ENCODE assay signal across 11 cellular contexts in genomic region chr15:89441295-89441762, GRCh38. TPM values are rescaled to one million over a fixed set of nuclear protein-coding genes. Genes with fewer than 3 reads are reported as not detected.
DNase-seq lines count a peak whose midpoint lies in the region; ATAC-seq and TF ChIP-seq lines count a peak whose summit lies in the region.
"Had no signal": no experiment of that assay in that cellular context is flagged by ENCODE, and none has a peak within 500 bp of the region (broad histone marks: within the 10 kb centered on the region; RNA-seq: fewer than 3 reads in every experiment).

No MANE protein-coding gene starts in this region.

- BruUV-seq in Calu3 (replicated peaks; lab: Mats Ljungman, UMichigan) = no TSS peak

- CTCF ChIA-PET in Calu3 (lab: Charles Lee) = interaction anchor here (1.1 kb wide), 1 partner anchor 9 kb away, joined by 3 read pairs; no protein-coding TSS in a partner anchor

- TF ChIP-seq CTCF in Calu3 (IDR thresholded peaks at IDR 0.05; ENCODE audit: unreplicated experiment) (no peak), lower leg skin (IDR thresholded peaks at IDR 0.05) (no peak)

- H3K9me3 Mint-ChIP-seq in Calu3 (ENCODE audit: low read depth, unreplicated experiment) = no peaks in the 10 kb centered on the region
- H3K9me3 Mint-ChIP-seq in activated T-cell treated with anti-CD3 and anti-CD28 coated beads, Interleukin-2, amount 50 U/mL, for 24 hours = no peaks in the 10 kb centered on the region
- H3K9me3 Mint-ChIP-seq: CD4-positive, CD25-positive, alpha-beta regulatory T cell had no signal

- H3K27me3 Mint-ChIP-seq in Calu3 (ENCODE audit: unreplicated experiment) = peaks cover 87% of the 10 kb centered on the region
- peaks cover 39% of the 10 kb centered on the region for H3K27me3 Mint-ChIP-seq in activated T-cell treated with anti-CD3 and anti-CD28 coated beads, Interleukin-2, amount 50 U/mL, for 24 hours

- ATAC-seq in GM19372 (IDR thresholded peaks at IDR 0.05; ENCODE audit: low read depth, unreplicated experiment) (peak; percentile 96), HG02981 (IDR thresholded peaks at IDR 0.05; ENCODE audit: unreplicated experiment) (peak; percentile 98)
- ATAC-seq: sciatic nerve had no signal

- peak; percentile 23 for DNase-seq in Calu3
- DNase-seq in NOMO-1 treated with dmso at 0.1 percent for 144 hours (lab: John Stamatoyannopoulos, UW; ENCODE audit: unreplicated experiment) = peak; percentile 80
- no peak for DNase-seq in activated T-cell treated with anti-CD3 and anti-CD28 coated beads, Interleukin-2, amount 50 U/mL, for 24 hours
- DNase-seq in lower leg skin (ENCODE audit: low spot score in 2 of 2) = no peak
- no peak for DNase-seq in NCI-H2029 (lab: John Stamatoyannopoulos, UW)
- DNase-seq in T-helper 2 cell = no peak
- DNase-seq: CD4-positive, CD25-positive, alpha-beta regulatory T cell; T1000 had no signal

- H3K27ac Mint-ChIP-seq in Calu3 (ENCODE audit: unreplicated experiment) = no peak overlapping the region
- H3K27ac Mint-ChIP-seq in activated T-cell treated with anti-CD3 and anti-CD28 coated beads, Interleukin-2, amount 50 U/mL, for 24 hours = no peak overlapping the region
- H3K27ac Mint-ChIP-seq: CD4-positive, CD25-positive, alpha-beta regulatory T cell had no signal

- H3K4me3 Mint-ChIP-seq in Calu3 (ENCODE audit: low read depth, unreplicated experiment) = no peak overlapping the region
- no peak overlapping the region for H3K4me3 Mint-ChIP-seq in activated T-cell treated with anti-CD3 and anti-CD28 coated beads, Interleukin-2, amount 50 U/mL, for 24 hours
- H3K4me3 Mint-ChIP-seq: CD4-positive, CD25-positive, alpha-beta regulatory T cell had no signal

- 52 to 64% methylated on average over 3 of the region's 3 CpGs for WGBS in lower leg skin, 2 donors

- H3K36me3 Mint-ChIP-seq in Calu3 (ENCODE audit: insufficient read depth, unreplicated experiment) = no peaks in the 10 kb centered on the region
- H3K36me3 Mint-ChIP-seq in activated T-cell treated with anti-CD3 and anti-CD28 coated beads, Interleukin-2, amount 50 U/mL, for 24 hours (ENCODE audit: low read depth) = no peaks in the 10 kb centered on the region
- H3K36me3 Mint-ChIP-seq: CD4-positive, CD25-positive, alpha-beta regulatory T cell had no signal

- intact Hi-C loops in Calu3 (cut with micrococcal nuclease; ENCODE audit: unreplicated experiment) = no loop called here
- intact Hi-C loops in lower leg skin (cut with DNase I; ENCODE audit: low total_unique reads) = loop anchor here (5.0 kb wide), 1 partner anchor 116 kb away; no protein-coding TSS in a partner anchor

- H3K4me1 Mint-ChIP-seq in Calu3 (ENCODE audit: low read depth, unreplicated experiment) = peaks cover 5% of the 10 kb centered on the region
- no peaks in the 10 kb centered on the region for H3K4me1 Mint-ChIP-seq in activated T-cell treated with anti-CD3 and anti-CD28 coated beads, Interleukin-2, amount 50 U/mL, for 24 hours (ENCODE audit: low read depth)

- no peak for TF ChIP-seq POLR2A in lower leg skin (IDR thresholded peaks at IDR 0.05)

- no peak overlapping the region for H3K4me3 ChIP-seq in lower leg skin (ENCODE audit: low read depth, poor library complexity, severe bottlenecking)

RNA-seq across cellular contexts. Expression of gene RHCG, which starts 55.1 kb away (rescaled TPM):
- total RNA-seq in Calu3 (2022) = 0.59 and 1.1 TPM in 2 replicates
- 10 to 100 TPM in 3 of 4 donors, 1 to 10 TPM in 1; 1.3 to 29.0 (median 23.7) TPM for total RNA-seq in lower leg skin
- total RNA-seq: CD4-positive, CD25-positive, alpha-beta regulatory T cell; sciatic nerve had no signal

Comparison
In these comparisons a context has a peak if more than half of its experiments do, and no peak if none do; other contexts are left out.
1. DNase-seq: peak in Calu3 (single experiment) and NOMO-1 treated with dmso at 0.1 percent for 144 hours (single experiment); none in activated T-cell treated with anti-CD3 and anti-CD28 coated beads, Interleukin-2, amount 50 U/mL, for 24 hours (single experiment), lower leg skin (0 of 2), NCI-H2029 (single experiment) and T-helper 2 cell (0 of 5).